Comparison of ENCODE assay signal across 1 cellular context in the genomic region with DNA sequence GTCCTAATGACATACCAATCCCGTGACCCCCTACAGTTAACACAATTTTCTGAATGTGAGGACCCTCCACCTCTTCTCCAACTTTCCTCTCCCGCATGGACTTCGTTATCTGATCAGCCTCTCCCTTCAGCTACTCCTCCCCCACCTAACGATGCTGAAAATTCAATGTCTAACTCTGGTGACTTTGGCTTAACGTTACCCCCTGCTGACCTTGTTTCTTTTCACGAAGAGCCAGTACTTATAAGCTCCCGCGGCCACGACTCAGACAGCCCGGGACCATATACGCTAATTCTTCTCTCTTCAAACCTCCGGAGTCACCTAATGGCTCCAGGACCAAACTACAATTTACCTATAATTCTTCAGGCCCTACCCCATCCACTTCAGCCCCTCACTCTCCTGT.
TF ChIP-seq lines count a peak whose summit lies in the region.

No MANE protein-coding gene starts in this region.

TF ChIP-seq in HepG2, 621 proteins besides CTCF, POLR2A, EP300 and RAD21 (continued from another document):
- TF ChIP-seq, protein P1, sequence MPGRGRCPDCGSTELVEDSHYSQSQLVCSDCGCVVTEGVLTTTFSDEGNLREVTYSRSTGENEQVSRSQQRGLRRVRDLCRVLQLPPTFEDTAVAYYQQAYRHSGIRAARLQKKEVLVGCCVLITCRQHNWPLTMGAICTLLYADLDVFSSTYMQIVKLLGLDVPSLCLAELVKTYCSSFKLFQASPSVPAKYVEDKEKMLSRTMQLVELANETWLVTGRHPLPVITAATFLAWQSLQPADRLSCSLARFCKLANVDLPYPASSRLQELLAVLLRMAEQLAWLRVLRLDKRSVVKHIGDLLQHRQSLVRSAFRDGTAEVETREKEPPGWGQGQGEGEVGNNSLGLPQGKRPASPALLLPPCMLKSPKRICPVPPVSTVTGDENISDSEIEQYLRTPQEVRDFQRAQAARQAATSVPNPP (CRISPR knock-in tag; IDR thresholded peaks at IDR 0.05): no peak
- TF ChIP-seq HOXA7 (CRISPR knock-in tag; IDR thresholded peaks at IDR 0.05): no peak
